Comparison of ENCODE assay signal across 16 cellular contexts in genomic region chr3:117589454-117589853, GRCh38.
DNase-seq lines count a peak whose midpoint lies in the region; ATAC-seq and TF ChIP-seq lines count a peak whose summit lies in the region.
"Had no signal": no experiment of that assay in that cellular context is flagged by ENCODE, and none has a peak within 500 bp of the region (broad histone marks: within the 10 kb centered on the region; RNA-seq: fewer than 3 reads in every experiment).

No MANE protein-coding gene starts in this region.

- H3K4me1 ChIP-seq in HAP-1 (no peaks in the 10 kb centered on the region; the same call in none of the 2 replicates), gastroesophageal sphincter (no peaks in the 10 kb centered on the region)
- H3K4me1 ChIP-seq: transverse colon had no signal

- peak overlapping the region; percentile 60 for H3K27ac Mint-ChIP-seq in progenitor cell of endocrine pancreas
- no peak overlapping the region for H3K27ac Mint-ChIP-seq in chondrocyte (ENCODE audit: unreplicated experiment)
- no peak overlapping the region for H3K27ac Mint-ChIP-seq in T-helper 17 cell

- no peak for TF ChIP-seq EP300 in gastroesophageal sphincter (IDR thresholded peaks at IDR 0.05)

- H3K36me3 ChIP-seq in HAP-1 (replicated peaks) = no peaks in the 10 kb centered on the region
- no peaks in the 10 kb centered on the region for H3K36me3 ChIP-seq in gastroesophageal sphincter
- H3K36me3 ChIP-seq: neutrophil, transverse colon had no signal

- peak; percentile 17 to 34 for DNase-seq in HAP-1 (ENCODE audit: low spot score in 2 of 2)
- DNase-seq in NCI-H2107 (lab: John Stamatoyannopoulos, UW) = peak; percentile 77
- peak; percentile 29 for DNase-seq in astrocyte of the cerebellum (ENCODE audit: low read depth)
- DNase-seq in progenitor cell of endocrine pancreas (ENCODE audit: low spot score, unreplicated experiment) = no peak
- no peak for DNase-seq in chondrocyte (ENCODE audit: low spot score)
- no peak for DNase-seq in T-helper 17 cell
- no peak for DNase-seq in effector CD8-positive, alpha-beta T cell (lab: John Stamatoyannopoulos, UW)
- DNase-seq: activated T-cell treated with anti-CD3 and anti-CD28 coated beads, Interleukin-2, amount 50 U/mL, for 4 hours; left colon; NCI-H526 treated with DMSO at 0.1 percent for 48 hours; stimulated activated CD4-positive, alpha-beta T cell treated with anti-CD3 and anti-CD28 coated beads, Interleukin-12 subunit alpha, Interleukin-12 subunit beta, amount 100 ng/mL, for 4 hours; transverse colon had no signal

- no peak for TF ChIP-seq CTCF in astrocyte of the cerebellum (IDR thresholded peaks at IDR 0.05; ENCODE audit: low read depth, low read length, missing control alignments)
- no peak for TF ChIP-seq CTCF in progenitor cell of endocrine pancreas (IDR thresholded peaks at IDR 0.05; ENCODE audit: unreplicated experiment)
- TF ChIP-seq CTCF in chondrocyte (IDR thresholded peaks at IDR 0.05) = no peak
- no peak for TF ChIP-seq CTCF in gastroesophageal sphincter (IDR thresholded peaks at IDR 0.05)

- 32 to 43% methylated on average over 2 of the region's 2 CpGs for WGBS in gastroesophageal sphincter (ENCODE audit: low coverage in 1 of 2), 2 donors

- H3K4me3 ChIP-seq in HAP-1 (no peak overlapping the region), astrocyte of the cerebellum (ENCODE audit: low read depth, low read length) (no peak overlapping the region), gastroesophageal sphincter (no peak overlapping the region)
- H3K4me3 ChIP-seq: SK-N-MC, transverse colon had no signal

- no peak overlapping the region for H3K27ac ChIP-seq in gastroesophageal sphincter
- H3K27ac ChIP-seq: neutrophil, SK-N-MC, transverse colon had no signal

- H3K4me3 Mint-ChIP-seq in progenitor cell of endocrine pancreas (ENCODE audit: low read depth) (no peak overlapping the region), chondrocyte (ENCODE audit: unreplicated experiment) (no peak overlapping the region), T-helper 17 cell (no peak overlapping the region)
- H3K4me3 Mint-ChIP-seq: activated T-cell treated with anti-CD3 and anti-CD28 coated beads, Interleukin-2, amount 50 U/mL, for 4 hours had no signal

- H3K9me3 Mint-ChIP-seq in progenitor cell of endocrine pancreas (ENCODE audit: low read depth) (peaks cover 1% of the 10 kb centered on the region), chondrocyte (ENCODE audit: low read depth) (no peaks in the 10 kb centered on the region)

- no peaks in the 10 kb centered on the region; the same call in 1 of the 2 replicates for H3K27me3 ChIP-seq in HAP-1 (ENCODE audit: low read depth)
- H3K27me3 ChIP-seq in gastroesophageal sphincter = no peaks in the 10 kb centered on the region
- H3K27me3 ChIP-seq: neutrophil, transverse colon had no signal

- ATAC-seq in gastroesophageal sphincter (no peak), T-helper 17 cell (no peak)
- ATAC-seq: activated CD4-positive, CD25-positive, alpha-beta regulatory T cell treated with anti-CD3 and anti-CD28 coated beads, Interleukin-2, amount 50 U/mL, for 24 hours; activated T-cell treated with anti-CD3 and anti-CD28 coated beads, Interleukin-2, amount 50 U/mL, for 4 hours; left colon had no signal

- no peaks in the 10 kb centered on the region for H3K36me3 Mint-ChIP-seq in progenitor cell of endocrine pancreas (ENCODE audit: insufficient read depth)
- H3K36me3 Mint-ChIP-seq in chondrocyte (ENCODE audit: low read depth) = no peaks in the 10 kb centered on the region
- H3K36me3 Mint-ChIP-seq in T-helper 17 cell (ENCODE audit: low read depth) = no peaks in the 10 kb centered on the region

- H3K4me1 Mint-ChIP-seq in progenitor cell of endocrine pancreas (ENCODE audit: low read depth) (peaks cover 24% of the 10 kb centered on the region), chondrocyte (ENCODE audit: low read depth) (no peaks in the 10 kb centered on the region), T-helper 17 cell (no peaks in the 10 kb centered on the region)

- no peak for TF ChIP-seq POLR2A in gastroesophageal sphincter (IDR thresholded peaks at IDR 0.05)

- H3K9me3 ChIP-seq in HAP-1 (no peaks in the 10 kb centered on the region), gastroesophageal sphincter (no peaks in the 10 kb centered on the region), T-helper 17 cell (ENCODE audit: control insufficient read depth, low read length, poor library complexity, severe bottlenecking) (peaks cover 3% of the 10 kb centered on the region)
- H3K9me3 ChIP-seq: neutrophil, transverse colon had no signal

- H3K27me3 Mint-ChIP-seq in progenitor cell of endocrine pancreas (no peaks in the 10 kb centered on the region), chondrocyte (ENCODE audit: low read depth) (peaks cover 13% of the 10 kb centered on the region), T-helper 17 cell (no peaks in the 10 kb centered on the region)

- in situ Hi-C loops in HAP-1 (cut with MboI; ENCODE audit: low sequenced_read_pairs) (no loop called here), astrocyte of the cerebellum (cut with HindIII; ENCODE audit: low sequenced_read_pairs) (no loop called here)

Comparison
In these comparisons a context has a peak if more than half of its experiments do, and no peak if none do; other contexts are left out.
1. DNase-seq: peak in HAP-1 (2 of 2), NCI-H2107 (single experiment) and astrocyte of the cerebellum (single experiment); none in progenitor cell of endocrine pancreas (single experiment), chondrocyte (single experiment), T-helper 17 cell (0 of 3) and effector CD8-positive, alpha-beta T cell (single experiment).